In the genomic region with DNA sequence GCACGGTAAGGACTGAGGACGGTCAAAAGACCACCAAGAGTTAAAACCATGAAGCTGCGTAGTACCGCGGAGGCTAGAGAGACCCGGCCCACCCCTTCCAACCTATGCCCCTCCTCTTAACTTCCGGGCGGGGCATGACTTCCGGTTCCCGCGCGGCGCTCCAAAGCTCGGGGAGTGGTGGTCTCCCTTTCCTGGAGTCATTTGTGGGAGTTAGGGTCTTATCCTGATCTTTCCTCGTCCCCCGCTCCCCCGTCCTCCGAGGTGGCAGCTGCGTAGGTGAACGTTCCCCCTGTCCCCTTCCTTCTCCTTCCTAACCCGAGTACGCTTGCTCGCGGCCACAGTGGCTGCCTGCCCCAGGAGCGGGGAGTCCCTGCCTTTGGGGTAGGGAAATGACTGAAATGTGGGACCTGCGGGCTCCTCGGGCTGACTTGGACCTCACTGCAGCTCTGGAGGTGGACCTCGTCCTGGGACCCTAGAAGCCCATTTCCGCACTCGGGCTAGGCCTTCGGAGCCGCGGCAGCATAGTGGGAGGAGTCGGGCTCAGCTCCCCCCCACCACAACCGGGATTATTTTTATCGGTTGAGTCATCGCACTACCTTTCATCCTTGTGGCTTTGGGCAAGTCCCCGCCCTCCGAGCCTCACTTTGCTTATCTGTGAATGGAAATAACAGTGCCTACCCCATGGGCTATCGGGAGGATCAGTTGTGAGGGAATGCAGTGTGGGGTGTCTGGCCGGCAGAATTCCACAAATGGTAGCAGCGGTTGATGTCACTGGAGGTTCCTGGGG, we compare ENCODE assay signal across 9 cellular contexts. TPM values are rescaled to one million over a fixed set of nuclear protein-coding genes. Genes with fewer than 3 reads are reported as not detected.
DNase-seq lines count a peak whose midpoint lies in the region; ATAC-seq lines count a peak whose summit lies in the region.
"Had no signal": no experiment of that assay in that cellular context is flagged by ENCODE, and none has a peak within 500 bp of the region (broad histone marks: within the 10 kb centered on the region; RNA-seq: fewer than 3 reads in every experiment).

No MANE protein-coding gene starts in this region.

- peak; percentile 79 for ATAC-seq in HG03432 (IDR thresholded peaks at IDR 0.05; ENCODE audit: unreplicated experiment)

- DNase-seq in AML-193 (lab: John Stamatoyannopoulos, UW), result peak; percentile 61 to 78
- peak; percentile 73 for DNase-seq in GM19238 (ENCODE audit: insufficient read length, low spot score)
- peak; percentile 85 for DNase-seq in NCI-H510A (lab: John Stamatoyannopoulos, UW)
- peak; percentile 83 for DNase-seq in activated CD4-positive, alpha-beta T cell treated with anti-CD3 and anti-CD28 coated beads for 1 hour
- DNase-seq in cerebellum (ENCODE audit: low spot score), result peak; percentile 94
- peak; percentile 93 for DNase-seq in kidney glomerular epithelial cell (lab: John Stamatoyannopoulos, UW)
- peak; percentile 93 for DNase-seq in stimulated activated CD4-positive, alpha-beta T cell treated with anti-CD3 and anti-CD28 coated beads, Interleukin-15, amount 100 ng/mL, for 24 hours

RNA-seq across cellular contexts. Expression of a gene that starts 24.1 kb away (rescaled TPM):
- total RNA-seq in cerebellum, result not detected
- total RNA-seq: T-helper 2 cell treated with Interferon-gamma antibody and Interleukin-4, amounts not matched to agents 100 ng/mL and 5 ng/mL, for 36 hours had no signal

RNA-seq across cellular contexts. Expression of a gene that starts 26.9 kb away (rescaled TPM):
- 251 TPM for total RNA-seq in cerebellum

RNA-seq across cellular contexts. Expression of a gene that starts 48.7 kb away (rescaled TPM):
- not detected for total RNA-seq in cerebellum
- total RNA-seq: T-helper 2 cell treated with Interferon-gamma antibody and Interleukin-4, amounts not matched to agents 100 ng/mL and 5 ng/mL, for 36 hours had no signal

Comparison
In these comparisons a context has a peak if more than half of its experiments do, and no peak if none do; other contexts are left out.
1. Peak in every context shown above with its lines: DNase-seq and ATAC-seq.